8 cellular contexts compared by ENCODE assay signal in genomic region chr7:149742075-149742701, GRCh38.
A peak's percentile ranks its signal among the peaks of the same experiment; 100 is the strongest.
DNase-seq lines count a peak whose midpoint lies in the region; ATAC-seq and TF ChIP-seq lines count a peak whose summit lies in the region.

No MANE protein-coding gene starts in this region.

- peak; percentile 84 to 85 for DNase-seq in NCI-H2081 (lab: John Stamatoyannopoulos, UW)
- peak; percentile 76 for DNase-seq in WERI-Rb-1
- DNase-seq in caudate nucleus (lab: John Stamatoyannopoulos, UW), result peak in 56 of 61 donors; percentile 8 to 77 (median 52)
- peak; percentile 92 for DNase-seq in inferior parietal cortex (ENCODE audit: extremely low spot score)
- peak; percentile 35 to 55 for DNase-seq in stimulated activated CD4-positive, alpha-beta T cell treated with anti-CD3 and anti-CD28 coated beads, Interleukin-12 subunit alpha, Interleukin-12 subunit beta, amount 100 ng/mL, for 24 hours (ENCODE audit: low read depth in 2 of 2)

- peak; percentile 56 for ATAC-seq in HG02840 (IDR thresholded peaks at IDR 0.05; ENCODE audit: low FRiP score, unreplicated experiment)
- ATAC-seq in HG02763 (IDR thresholded peaks at IDR 0.05; ENCODE audit: unreplicated experiment), result no peak

- H3K4me3 ChIP-seq in GM08714 (ENCODE audit: low read length) (peak overlapping the region; percentile 15; the same call in 1 of the 2 replicates), WERI-Rb-1 (ENCODE audit: low read depth, low read length) (peak overlapping the region; percentile 50)

- peak; percentile 89 for TF ChIP-seq CTCF in WERI-Rb-1 (IDR thresholded peaks at IDR 0.05; ENCODE audit: low read depth, low read length)

- H3K27me3 ChIP-seq in WERI-Rb-1 (ENCODE audit: insufficient read depth, low read depth, severe bottlenecking), result no peaks in the 10 kb centered on the region

- H3K9me3 ChIP-seq in WERI-Rb-1 (ENCODE audit: severe bottlenecking), result no peaks in the 10 kb centered on the region

- H3K27ac ChIP-seq in WERI-Rb-1 (no peak overlapping the region), caudate nucleus (ENCODE audit: low read depth, low read length) (no peak overlapping the region)

- H3K36me3 ChIP-seq in WERI-Rb-1, result no peaks in the 10 kb centered on the region
